ENCODE assay signal across 35 cellular contexts in genomic region chrX:10393241-10393640, GRCh38.
"Had no signal": no experiment of that assay in that cellular context is flagged by ENCODE, and none has a peak within 500 bp of the region (broad histone marks: within the 10 kb centered on the region; RNA-seq: fewer than 3 reads in every experiment).

No MANE protein-coding gene starts in this region.

- H3K27ac Mint-ChIP-seq: activated B cell treated with CpG ODN at 0.5 μM for 24 hours; activated CD4-positive, alpha-beta memory T cell treated with anti-CD3 and anti-CD28 coated beads, Interleukin-2, amount 10 ng/mL, durations not matched to agents 7 days and 5 days; activated CD4-positive, alpha-beta T cell treated with anti-CD3 and anti-CD28 coated beads for 36 hours; activated CD4-positive, alpha-beta T cell treated with anti-CD3 and anti-CD28 coated beads, Interleukin-2, amount 10 ng/mL, durations not matched to agents 7 days and 5 days; activated CD8-positive, alpha-beta memory T cell treated with anti-CD3 and anti-CD28 coated beads, Interleukin-2, amount 10 ng/mL, durations not matched to agents 7 days and 5 days; activated CD8-positive, alpha-beta T cell treated with anti-CD3 and anti-CD28 coated beads, Interleukin-2, amount 10 ng/mL, durations not matched to agents 7 days and 5 days; activated naive CD4-positive, alpha-beta T cell treated with anti-CD3 and anti-CD28 coated beads for 36 hours; activated naive CD4-positive, alpha-beta T cell treated with anti-CD3 and anti-CD28 coated beads, Interleukin-2, amount 50 U/mL, for 72 hours; activated naive CD8-positive, alpha-beta T cell treated with anti-CD3 and anti-CD28 coated beads for 36 hours; activated T-cell treated with anti-CD3 and anti-CD28 coated beads, Interleukin-2, amount 50 U/mL, for 24 hours; activated T-helper 2 cell treated with anti-CD3 and anti-CD28 coated beads, Interferon-gamma antibody, Interleukin-2, Interleukin-4, amounts not matched to agents 10 μg/mL and 5 μg/mL and 100 μg/mL, durations not matched to agents 14 hours and 24 hours and 36 hours; brain; T-helper 1 cell treated with Interleukin-12 subunit alpha and Interleukin-12 subunit beta and Interleukin-4 antibody, amounts not matched to agents 30 μg/mL and 1 μg/mL, for 36 hours; T-helper 2 cell treated with Interferon-gamma antibody and Interleukin-4, amounts not matched to agents 5 μg/mL and 100 μg/mL, for 36 hours had no signal

- H3K9me3 Mint-ChIP-seq: activated B cell treated with CpG ODN at 0.5 μM for 24 hours; activated CD4-positive, alpha-beta memory T cell treated with anti-CD3 and anti-CD28 coated beads, Interleukin-2, amount 10 ng/mL, durations not matched to agents 7 days and 5 days; activated CD4-positive, alpha-beta T cell treated with anti-CD3 and anti-CD28 coated beads, Interleukin-2, amount 10 ng/mL, durations not matched to agents 7 days and 5 days; activated naive CD8-positive, alpha-beta T cell treated with anti-CD3 and anti-CD28 coated beads for 36 hours; activated T-cell treated with anti-CD3 and anti-CD28 coated beads, Interleukin-2, amount 50 U/mL, for 24 hours; activated T-helper 2 cell treated with anti-CD3 and anti-CD28 coated beads, Interferon-gamma antibody, Interleukin-2, Interleukin-4, amounts not matched to agents 10 μg/mL and 5 μg/mL and 100 μg/mL, durations not matched to agents 14 hours and 24 hours and 36 hours; T-helper 1 cell treated with Interleukin-12 subunit alpha and Interleukin-12 subunit beta and Interleukin-4 antibody, amounts not matched to agents 30 μg/mL and 1 μg/mL, for 36 hours; T-helper 2 cell treated with Interferon-gamma antibody and Interleukin-4, amounts not matched to agents 5 μg/mL and 100 μg/mL, for 36 hours had no signal

- H3K27me3 ChIP-seq: ascending aorta, cardiac muscle cell had no signal

- DNase-seq: activated B cell treated with CpG ODN at 0.5 μM for 24 hours; activated CD4-positive, alpha-beta memory T cell treated with anti-CD3 and anti-CD28 coated beads, Interleukin-2, amount 10 ng/mL, durations not matched to agents 7 days and 5 days; activated CD4-positive, alpha-beta T cell treated with anti-CD3 and anti-CD28 coated beads for 1 hour; activated CD4-positive, alpha-beta T cell treated with anti-CD3 and anti-CD28 coated beads for 36 hours; activated CD4-positive, alpha-beta T cell treated with anti-CD3 and anti-CD28 coated beads for 48 hours; activated CD4-positive, alpha-beta T cell treated with anti-CD3 and anti-CD28 coated beads, Interleukin-2, amount 10 ng/mL, durations not matched to agents 7 days and 5 days; activated CD4-positive, alpha-beta T cell treated with anti-CD3 and anti-CD28 coated beads, Interleukin-2, amount 50 U/mL, for 48 hours; activated CD8-positive, alpha-beta memory T cell treated with anti-CD3 and anti-CD28 coated beads for 24 hours; activated CD8-positive, alpha-beta memory T cell treated with anti-CD3 and anti-CD28 coated beads, Interleukin-2, amount 10 ng/mL, durations not matched to agents 7 days and 5 days; activated CD8-positive, alpha-beta memory T cell treated with anti-CD3 and anti-CD28 coated beads, Interleukin-2, amount 50 U/mL, for 48 hours; activated CD8-positive, alpha-beta T cell treated with anti-CD3 and anti-CD28 coated beads, Interleukin-2, amount 10 ng/mL, durations not matched to agents 7 days and 5 days; activated effector memory CD4-positive, alpha-beta T cell treated with Interleukin-2 at 50 U/mL for 16 hours; activated gamma-delta T cell; activated naive CD4-positive, alpha-beta T cell; activated naive CD4-positive, alpha-beta T cell treated with anti-CD3 and anti-CD28 coated beads for 36 hours; activated naive CD4-positive, alpha-beta T cell treated with anti-CD3 and anti-CD28 coated beads, Interleukin-2, amount 50 U/mL, for 16 hours; activated naive CD8-positive, alpha-beta T cell treated with anti-CD3 and anti-CD28 coated beads for 36 hours; activated T-cell treated with anti-CD3 and anti-CD28 coated beads, Interleukin-2, amount 50 U/mL, for 24 hours; activated T-cell treated with anti-CD3 and anti-CD28 coated beads, Interleukin-2, amount 50 U/mL, for 48 hours; amniotic stem cell; caudate nucleus; cerebellar nuclear complex; T-helper 1 cell; T-helper 2 cell; T-helper 9 cell had no signal

- ATAC-seq: activated CD4-positive, alpha-beta T cell treated with anti-CD3 and anti-CD28 coated beads for 36 hours; activated CD8-positive, alpha-beta memory T cell treated with anti-CD3 and anti-CD28 coated beads, Interleukin-2, amount 10 ng/mL, durations not matched to agents 7 days and 5 days; activated CD8-positive, alpha-beta T cell treated with anti-CD3 and anti-CD28 coated beads, Interleukin-2, amount 10 ng/mL, durations not matched to agents 7 days and 5 days; activated naive CD4-positive, alpha-beta T cell treated with anti-CD3 and anti-CD28 coated beads, Interleukin-2, amount 50 U/mL, for 72 hours had no signal

- H3K9me3 ChIP-seq: adrenal gland, ascending aorta had no signal

- H3K36me3 ChIP-seq: adrenal gland, ascending aorta, cardiac muscle cell had no signal

- H3K36me3 Mint-ChIP-seq: activated CD8-positive, alpha-beta memory T cell treated with anti-CD3 and anti-CD28 coated beads, Interleukin-2, amount 10 ng/mL, durations not matched to agents 7 days and 5 days; activated naive CD4-positive, alpha-beta T cell treated with anti-CD3 and anti-CD28 coated beads, Interleukin-2, amount 50 U/mL, for 72 hours; activated naive CD8-positive, alpha-beta T cell treated with anti-CD3 and anti-CD28 coated beads for 36 hours; brain had no signal

- H3K4me3 Mint-ChIP-seq: activated B cell treated with CpG ODN at 0.5 μM for 24 hours; activated CD4-positive, alpha-beta memory T cell treated with anti-CD3 and anti-CD28 coated beads, Interleukin-2, amount 10 ng/mL, durations not matched to agents 7 days and 5 days; activated CD4-positive, alpha-beta T cell treated with anti-CD3 and anti-CD28 coated beads for 36 hours; activated CD4-positive, alpha-beta T cell treated with anti-CD3 and anti-CD28 coated beads, Interleukin-2, amount 10 ng/mL, durations not matched to agents 7 days and 5 days; activated CD8-positive, alpha-beta memory T cell treated with anti-CD3 and anti-CD28 coated beads, Interleukin-2, amount 10 ng/mL, durations not matched to agents 7 days and 5 days; activated CD8-positive, alpha-beta T cell treated with anti-CD3 and anti-CD28 coated beads, Interleukin-2, amount 10 ng/mL, durations not matched to agents 7 days and 5 days; activated naive CD4-positive, alpha-beta T cell treated with anti-CD3 and anti-CD28 coated beads for 36 hours; activated naive CD8-positive, alpha-beta T cell treated with anti-CD3 and anti-CD28 coated beads for 36 hours; activated T-cell treated with anti-CD3 and anti-CD28 coated beads, Interleukin-2, amount 50 U/mL, for 24 hours; brain; central memory CD8-positive, alpha-beta T cell; T-helper 1 cell treated with Interleukin-12 subunit alpha and Interleukin-12 subunit beta and Interleukin-4 antibody, amounts not matched to agents 30 μg/mL and 1 μg/mL, for 36 hours; T-helper 2 cell treated with Interferon-gamma antibody and Interleukin-4, amounts not matched to agents 5 μg/mL and 100 μg/mL, for 36 hours had no signal

- H3K4me1 Mint-ChIP-seq: activated CD4-positive, alpha-beta memory T cell treated with anti-CD3 and anti-CD28 coated beads, Interleukin-2, amount 10 ng/mL, durations not matched to agents 7 days and 5 days; activated CD4-positive, alpha-beta T cell treated with anti-CD3 and anti-CD28 coated beads for 36 hours; activated CD4-positive, alpha-beta T cell treated with anti-CD3 and anti-CD28 coated beads, Interleukin-2, amount 10 ng/mL, durations not matched to agents 7 days and 5 days; activated CD8-positive, alpha-beta memory T cell treated with anti-CD3 and anti-CD28 coated beads, Interleukin-2, amount 10 ng/mL, durations not matched to agents 7 days and 5 days; activated naive CD8-positive, alpha-beta T cell treated with anti-CD3 and anti-CD28 coated beads for 36 hours; central memory CD8-positive, alpha-beta T cell had no signal

- H3K27me3 Mint-ChIP-seq: activated CD4-positive, alpha-beta memory T cell treated with anti-CD3 and anti-CD28 coated beads, Interleukin-2, amount 10 ng/mL, durations not matched to agents 7 days and 5 days; activated CD4-positive, alpha-beta T cell treated with anti-CD3 and anti-CD28 coated beads for 36 hours; activated CD4-positive, alpha-beta T cell treated with anti-CD3 and anti-CD28 coated beads, Interleukin-2, amount 10 ng/mL, durations not matched to agents 7 days and 5 days; activated CD8-positive, alpha-beta memory T cell treated with anti-CD3 and anti-CD28 coated beads, Interleukin-2, amount 10 ng/mL, durations not matched to agents 7 days and 5 days; activated naive CD8-positive, alpha-beta T cell treated with anti-CD3 and anti-CD28 coated beads for 36 hours; central memory CD8-positive, alpha-beta T cell had no signal

- H3K4me3 ChIP-seq: adrenal gland, ascending aorta, cardiac muscle cell had no signal

- H3K27ac ChIP-seq: adrenal gland, ascending aorta, cardiac muscle cell, VCaP had no signal

- H3K4me1 ChIP-seq: adrenal gland, ascending aorta had no signal
